In genomic region chr15:68209735-68210408, GRCh38 we compare ENCODE assay signal across 10 cellular contexts. TPM values are rescaled to one million over a fixed set of nuclear protein-coding genes. Genes with fewer than 3 reads are reported as not detected.
DNase-seq lines count a peak whose midpoint lies in the region; ATAC-seq and TF ChIP-seq lines count a peak whose summit lies in the region.
"Had no signal": no experiment of that assay in that cellular context is flagged by ENCODE, and none has a peak within 500 bp of the region (broad histone marks: within the 10 kb centered on the region; RNA-seq: fewer than 3 reads in every experiment).

No MANE protein-coding gene starts in this region.

- TF ChIP-seq POLR2A in transverse colon (IDR thresholded peaks at IDR 0.05), result no peak

- in situ Hi-C loops in transverse colon (cut with MboI; ENCODE audit: low pct_ligation_motif_present in 1 of 4, low pct_unique_long_range_greater_than_20kb in 1 of 4, low sequenced_read_pairs in 3 of 4), result no loop called here

- no peaks in the 10 kb centered on the region for H3K9me3 Mint-ChIP-seq in CD14-positive monocyte
- no peaks in the 10 kb centered on the region for H3K9me3 Mint-ChIP-seq in T-cell
- H3K9me3 Mint-ChIP-seq in endodermal cell, result no peaks in the 10 kb centered on the region
- H3K9me3 Mint-ChIP-seq: neural crest cell had no signal

- no peak for TF ChIP-seq EP300 in transverse colon (IDR thresholded peaks at IDR 0.05; ENCODE audit: low read depth)

- WGBS in endodermal cell (ENCODE audit: insufficient coverage in 1 of 2, insufficient read length in 1 of 2), 2 experiments, result 90 to 100% methylated on average over 7 to 13 of the region's 13 CpGs
- WGBS in transverse colon (ENCODE audit: low coverage in 1 of 2), 2 donors, result 67 to 72% methylated on average over 1 to 13 of the region's 13 CpGs

- CTCF ChIA-PET in T-cell (lab: Charles Lee), result no interaction called here

- H3K27me3 Mint-ChIP-seq in CD14-positive monocyte (ENCODE audit: low read depth in 3 of 3) (no peaks in the 10 kb centered on the region), T-cell (no peaks in the 10 kb centered on the region), endodermal cell (ENCODE audit: insufficient read depth) (no peaks in the 10 kb centered on the region)

- TF ChIP-seq CTCF in CD14-positive monocyte (IDR thresholded peaks at IDR 0.05) (no peak), endodermal cell (conservative IDR thresholded peaks at IDR 0.05) (no peak), transverse colon (IDR thresholded peaks at IDR 0.05) (no peak)

- no peak overlapping the region for H3K4me3 ChIP-seq in endodermal cell (ENCODE audit: low read length)
- no peak overlapping the region for H3K4me3 ChIP-seq in transverse colon

- H3K27ac Mint-ChIP-seq in CD14-positive monocyte (peak overlapping the region in 4 of 7 donors; percentile 22 to 60 (median 50)), T-cell (peak overlapping the region; percentile 20 to 79), endodermal cell (no peak overlapping the region)

- H3K4me3 Mint-ChIP-seq in CD14-positive monocyte (peak overlapping the region in 1 of 2 donors; percentile 20), T-cell (peak overlapping the region in 1 of 3 donors; percentile 34), endodermal cell (no peak overlapping the region)
- H3K4me3 Mint-ChIP-seq: neural crest cell had no signal

- H3K9me3 ChIP-seq in endodermal cell (ENCODE audit: control insufficient read depth, low read length) (no peaks in the 10 kb centered on the region), transverse colon (no peaks in the 10 kb centered on the region)

- H3K4me1 Mint-ChIP-seq in CD14-positive monocyte (peaks cover 66% of the 10 kb centered on the region), T-cell (peaks cover 20 to 40% (median 26%) of the 10 kb centered on the region in 3 donors), endodermal cell (peaks cover 7% of the 10 kb centered on the region)
- H3K4me1 Mint-ChIP-seq: neural crest cell had no signal

- H3K4me1 ChIP-seq in endodermal cell (ENCODE audit: control insufficient read depth, insufficient read depth, low read length) (peaks cover 7% of the 10 kb centered on the region), transverse colon (peaks cover 8 to 31% (median 23%) of the 10 kb centered on the region in 4 donors)

- ATAC-seq in GM21619 (IDR thresholded peaks at IDR 0.05; ENCODE audit: unreplicated experiment) (peak; percentile 46), T-cell (replicated peaks in 1 of 4) (peak; percentile 59 to 65 (median 62)), GM18520 (IDR thresholded peaks at IDR 0.05; ENCODE audit: unreplicated experiment) (no peak), GM18498 (IDR thresholded peaks at IDR 0.05; ENCODE audit: unreplicated experiment) (no peak)

- H3K36me3 ChIP-seq in endodermal cell (ENCODE audit: control insufficient read depth, insufficient read depth, low read length), result peaks cover 3% of the 10 kb centered on the region
- H3K36me3 ChIP-seq in transverse colon, result no peaks in the 10 kb centered on the region

- H3K27ac ChIP-seq in endodermal cell (ENCODE audit: low read depth, low read length) (no peak overlapping the region), transverse colon (peak overlapping the region in 1 of 4 donors; percentile 8)
- H3K27ac ChIP-seq: epithelial cell of prostate had no signal

- POLR2A ChIA-PET in T-cell (lab: Charles Lee), result no interaction called here

- H3K27me3 ChIP-seq in endodermal cell (ENCODE audit: control insufficient read depth, insufficient read depth, low read length, poor library complexity, severe bottlenecking) (no peaks in the 10 kb centered on the region), transverse colon (no peaks in the 10 kb centered on the region)

- H3K36me3 Mint-ChIP-seq in CD14-positive monocyte (peaks cover 3 to 33% of the 10 kb centered on the region in 2 donors), T-cell (no peaks in the 10 kb centered on the region), endodermal cell (ENCODE audit: low read depth) (peaks cover 4% of the 10 kb centered on the region)

- DNase-seq in CD14-positive monocyte (ENCODE audit: low spot score) (no peak), T-cell (peak in 6 of 34 experiments; percentile 15 to 40 (median 24)), endodermal cell (peak; percentile 36), NCI-H2171 (lab: John Stamatoyannopoulos, UW) (no peak), transverse colon (no peak)

- H3K9ac ChIP-seq in endodermal cell (ENCODE audit: extremely low read depth, low read length, poor library complexity, severe bottlenecking), result no peak overlapping the region

- intact Hi-C loops in CD14-positive monocyte (cut with micrococcal nuclease), result no loop called here
- intact Hi-C loops in transverse colon (cut with DNase I; ENCODE audit: low total_unique reads), result loop anchor here (2.0 to 5.0 kb wide), 2 partner anchors 347 to 1683 kb away; no protein-coding TSS in a partner anchor

RNA-seq across cellular contexts. Expression of gene CALML4, which starts 4.7 kb away (rescaled TPM):
- 10 to 100 TPM; 38.8 to 44.5 TPM for polyA plus RNA-seq in CD14-positive monocyte
- total RNA-seq in T-cell, result 1 to 10 TPM; 2.4 to 5.4 (median 3.3) TPM
- total RNA-seq in endodermal cell, result 10 to 100 TPM in 1 of 2 donors, 1 to 10 TPM in 1; 9.7 to 17.4 TPM
- polyA plus RNA-seq in endodermal cell (2013, experiment 1 of 2), result 7.7 TPM
- polyA plus RNA-seq in endodermal cell (2013, experiment 2 of 2), result 7.1 TPM
- total RNA-seq in transverse colon, result 100 to 1,000 TPM in 1 of 4 donors, 10 to 100 TPM in 3; 56.3 to 153 (median 75.2) TPM

RNA-seq across cellular contexts. Expression of gene CLN6, which starts 19.7 kb away (rescaled TPM):
- 1 to 10 TPM; 3.4 to 4.2 TPM for polyA plus RNA-seq in CD14-positive monocyte
- total RNA-seq in T-cell, result 10 to 100 TPM; 15.4 to 24.0 (median 17.9) TPM
- total RNA-seq in endodermal cell, result 10 to 100 TPM; 51.6 to 59.6 TPM
- polyA plus RNA-seq in endodermal cell (2013, experiment 1 of 2), result 31.9 TPM
- polyA plus RNA-seq in endodermal cell (2013, experiment 2 of 2), result 28.2 TPM
- 10 to 100 TPM; 13.8 to 28.1 (median 18.2) TPM for total RNA-seq in transverse colon

Comparison
In these comparisons a context has a peak if more than half of its experiments do, and no peak if none do; other contexts are left out.
1. ATAC-seq: peak in GM21619 (single experiment) and T-cell (4 of 4); none in GM18520 (single experiment) and GM18498 (single experiment).